Comparison of ENCODE assay signal across 30 cellular contexts in the genomic region with DNA sequence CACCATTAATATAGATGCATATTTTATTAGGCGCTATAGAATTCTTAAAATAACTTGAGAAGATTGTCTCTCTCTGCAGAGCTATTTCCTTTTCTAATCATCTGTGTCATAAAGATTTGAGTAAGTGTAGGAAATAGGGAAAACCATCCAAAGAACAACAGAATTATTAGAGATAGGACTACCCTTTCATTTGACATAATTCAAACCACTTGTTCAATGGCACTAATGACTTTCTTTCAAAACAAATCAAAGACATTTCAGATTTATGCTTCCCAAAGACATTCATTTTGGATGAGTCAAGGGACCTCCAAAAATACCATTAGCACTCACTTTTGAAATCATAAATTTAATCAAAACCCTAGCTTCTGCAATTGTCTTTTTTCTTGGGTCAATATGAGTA. TPM values are rescaled to one million over a fixed set of nuclear protein-coding genes. Genes with fewer than 3 reads are reported as not detected.
"Had no signal": no experiment of that assay in that cellular context is flagged by ENCODE, and none has a peak within 500 bp of the region (broad histone marks: within the 10 kb centered on the region; RNA-seq: fewer than 3 reads in every experiment).

No MANE protein-coding gene starts in this region.

- DNase-seq: activated CD4-positive, alpha-beta T cell treated with anti-CD3 and anti-CD28 coated beads for 4 hours; activated CD4-positive, CD25-positive, alpha-beta regulatory T cell; activated CD8-positive, alpha-beta memory T cell treated with anti-CD3 and anti-CD28 coated beads, Interleukin-2, amount 10 ng/mL, durations not matched to agents 7 days and 5 days; activated CD8-positive, alpha-beta T cell treated with anti-CD3 and anti-CD28 coated beads for 36 hours; activated gamma-delta T cell; activated naive CD4-positive, alpha-beta T cell treated with anti-CD3 and anti-CD28 coated beads, Interleukin-2, amount 50 U/mL, for 16 hours; activated naive CD8-positive, alpha-beta T cell treated with anti-CD3 and anti-CD28 coated beads, Interleukin-2, amount 50 U/mL, for 24 hours; activated T-cell treated with anti-CD3 and anti-CD28 coated beads for 4 hours; aorta; caudate nucleus; dermis blood vessel endothelial cell; effector CD8-positive, alpha-beta T cell; glutamatergic neuron; hippocampal formation; left cardiac atrium; ovary; psoas muscle; spleen; stimulated activated CD4-positive, alpha-beta T cell treated with anti-CD3 and anti-CD28 coated beads, Interleukin-4, amount 100 ng/mL, for 1 hour; stimulated activated naive CD4-positive, alpha-beta T cell; testis had no signal

- ATAC-seq: activated CD8-positive, alpha-beta memory T cell treated with anti-CD3 and anti-CD28 coated beads, Interleukin-2, amount 10 ng/mL, durations not matched to agents 7 days and 5 days; activated CD8-positive, alpha-beta T cell treated with anti-CD3 and anti-CD28 coated beads for 36 hours; activated naive CD8-positive, alpha-beta T cell treated with anti-CD3 and anti-CD28 coated beads, Interleukin-2, amount 50 U/mL, for 24 hours; left cardiac atrium; psoas muscle had no signal

- H3K4me3 Mint-ChIP-seq: activated CD8-positive, alpha-beta memory T cell treated with anti-CD3 and anti-CD28 coated beads, Interleukin-2, amount 10 ng/mL, durations not matched to agents 7 days and 5 days; activated CD8-positive, alpha-beta T cell treated with anti-CD3 and anti-CD28 coated beads for 36 hours; activated naive CD8-positive, alpha-beta T cell treated with anti-CD3 and anti-CD28 coated beads, Interleukin-2, amount 50 U/mL, for 24 hours; brain; memory B cell; nephron; type B pancreatic cell had no signal

- H3K36me3 Mint-ChIP-seq: activated CD8-positive, alpha-beta memory T cell treated with anti-CD3 and anti-CD28 coated beads, Interleukin-2, amount 10 ng/mL, durations not matched to agents 7 days and 5 days had no signal

- H3K27me3 Mint-ChIP-seq: activated CD8-positive, alpha-beta memory T cell treated with anti-CD3 and anti-CD28 coated beads, Interleukin-2, amount 10 ng/mL, durations not matched to agents 7 days and 5 days; activated CD8-positive, alpha-beta T cell treated with anti-CD3 and anti-CD28 coated beads for 36 hours; brain; type B pancreatic cell had no signal

- H3K4me1 Mint-ChIP-seq: activated CD8-positive, alpha-beta memory T cell treated with anti-CD3 and anti-CD28 coated beads, Interleukin-2, amount 10 ng/mL, durations not matched to agents 7 days and 5 days; activated naive CD8-positive, alpha-beta T cell treated with anti-CD3 and anti-CD28 coated beads, Interleukin-2, amount 50 U/mL, for 24 hours; memory B cell had no signal

- H3K27ac Mint-ChIP-seq: activated CD8-positive, alpha-beta memory T cell treated with anti-CD3 and anti-CD28 coated beads, Interleukin-2, amount 10 ng/mL, durations not matched to agents 7 days and 5 days; activated CD8-positive, alpha-beta T cell treated with anti-CD3 and anti-CD28 coated beads for 36 hours; activated naive CD8-positive, alpha-beta T cell treated with anti-CD3 and anti-CD28 coated beads, Interleukin-2, amount 50 U/mL, for 24 hours; brain; memory B cell; nephron; type B pancreatic cell had no signal

- H3K36me3 ChIP-seq: neutrophil, ovary, vagina had no signal

- FAIRE-seq: frontal cortex, islet of Langerhans had no signal

- H3K9me3 ChIP-seq: neutrophil, ovary, psoas muscle, right atrium auricular region, testis, vagina had no signal

- H3K27ac ChIP-seq: neutrophil, ovary, psoas muscle, right atrium auricular region, spleen, testis, vagina had no signal

- H3K27me3 ChIP-seq: neutrophil, ovary, right atrium auricular region, spleen, testis, vagina had no signal

- H3K4me1 ChIP-seq: psoas muscle, spleen, testis had no signal

- H3K4me3 ChIP-seq: ovary, psoas muscle, right atrium auricular region, spleen, testis, vagina had no signal

RNA-seq across cellular contexts. Expression of a gene that starts 29.5 kb away (rescaled TPM):
- total RNA-seq: activated CD8-positive, alpha-beta memory T cell treated with anti-CD3 and anti-CD28 coated beads, Interleukin-2, amount 10 ng/mL, durations not matched to agents 7 days and 5 days; activated CD8-positive, alpha-beta T cell treated with anti-CD3 and anti-CD28 coated beads for 36 hours had no signal
